In genomic region chr6:111198841-111199240, GRCh38 we compare ENCODE assay signal across 6 cellular contexts.
"Had no signal": no experiment of that assay in that cellular context is flagged by ENCODE, and none has a peak within 500 bp of the region (broad histone marks: within the 10 kb centered on the region; RNA-seq: fewer than 3 reads in every experiment).

No MANE protein-coding gene starts in this region.

- H3K27me3 Mint-ChIP-seq: IgD-negative memory B cell had no signal

- H3K4me3 ChIP-seq: K562 had no signal

- H3K9me3 Mint-ChIP-seq: IgD-negative memory B cell had no signal

- H3K4me3 Mint-ChIP-seq: IgD-negative memory B cell had no signal

- ATAC-seq: HepG2, K562 had no signal

- DNase-seq: IMR-90, KBM-7 had no signal

- H3K36me3 Mint-ChIP-seq: IgD-negative memory B cell had no signal

- H3K27ac ChIP-seq: HL-60 had no signal
